In genomic region chr14:104532191-104532555, GRCh38 we compare ENCODE assay signal across 17 cellular contexts. TPM values are rescaled to one million over a fixed set of nuclear protein-coding genes. Genes with fewer than 3 reads are reported as not detected.
A peak's percentile ranks its signal among the peaks of the same experiment; 100 is the strongest.
DNase-seq lines count a peak whose midpoint lies in the region; ATAC-seq and TF ChIP-seq lines count a peak whose summit lies in the region.
"Had no signal": no experiment of that assay in that cellular context is flagged by ENCODE, and none has a peak within 500 bp of the region (broad histone marks: within the 10 kb centered on the region; RNA-seq: fewer than 3 reads in every experiment).

No MANE protein-coding gene starts in this region.

- H3K79me2 ChIP-seq in osteoblast (ENCODE audit: insufficient read depth, low read length), result no peaks in the 10 kb centered on the region

- no peaks in the 10 kb centered on the region for H3K4me1 ChIP-seq in HEK293 (ENCODE audit: control insufficient read depth, insufficient read depth, low read length)
- H3K4me1 ChIP-seq in RWPE2 (ENCODE audit: insufficient read depth, poor library complexity, severe bottlenecking), result no peaks in the 10 kb centered on the region
- H3K4me1 ChIP-seq in osteoblast (ENCODE audit: insufficient read depth, low read length), result no peaks in the 10 kb centered on the region

- H3K9me3 ChIP-seq in HEK293 (ENCODE audit: control insufficient read depth, insufficient read depth, low read depth, low read length) (no peaks in the 10 kb centered on the region), RWPE2 (ENCODE audit: severe bottlenecking) (peaks cover 4% of the 10 kb centered on the region), osteoblast (ENCODE audit: low read depth, low read length) (no peaks in the 10 kb centered on the region)

- POLR2A ChIA-PET in HEK293 (lab: Yijun Ruan, JAX), result no interaction called here

- H3K27me3 ChIP-seq in RWPE2 (ENCODE audit: insufficient read depth, poor library complexity, severe bottlenecking), result peaks cover 21% of the 10 kb centered on the region
- no peaks in the 10 kb centered on the region for H3K27me3 ChIP-seq in osteoblast (ENCODE audit: insufficient read depth, low read length)

- H3K36me3 ChIP-seq in HEK293 (ENCODE audit: control insufficient read depth in 2 of 2, insufficient read depth in 1 of 2, low read length in 2 of 2) (no peaks in the 10 kb centered on the region; a peak in 1 of 3 replicates), RWPE2 (ENCODE audit: low read depth) (no peaks in the 10 kb centered on the region), osteoblast (ENCODE audit: insufficient read depth, low read length) (no peaks in the 10 kb centered on the region)

- no peaks in the 10 kb centered on the region for H4K20me1 ChIP-seq in osteoblast (ENCODE audit: insufficient read depth, low read length)

- DNase-seq in RWPE2 (ENCODE audit: low spot score) (no peak), fibroblast of mammary gland (ENCODE audit: low read depth) (peak; percentile 23), osteoblast (ENCODE audit: insufficient read length, low spot score, missing footprints) (peak; percentile 6), hippocampal formation (lab: John Stamatoyannopoulos, UW) (no peak), NCI-H748 treated with DMSO at 0.1 percent for 48 hours (lab: John Stamatoyannopoulos, UW) (no peak)
- DNase-seq: DND-41, IMR-90, Kasumi-1, NCI-H1105 treated with DMSO at 0.1 percent for 48 hours, NCI-H187, NCI-H526 treated with DMSO at 0.1 percent for 48 hours had no signal

- H3K27ac ChIP-seq in HEK293 (ENCODE audit: extremely low read depth, low read depth, low read length), result no peak overlapping the region
- no peak overlapping the region for H3K27ac ChIP-seq in RWPE2 (ENCODE audit: poor library complexity, severe bottlenecking)
- H3K27ac ChIP-seq in osteoblast (ENCODE audit: low read depth, low read length), result no peak overlapping the region
- H3K27ac ChIP-seq: C4-2B had no signal

- no peak overlapping the region for H3K4me2 ChIP-seq in osteoblast (ENCODE audit: insufficient read depth, low read length)

- CTCF ChIA-PET in HEK293 (lab: Yijun Ruan, JAX), result no interaction called here

- no peak overlapping the region for H2AFZ ChIP-seq in osteoblast (ENCODE audit: low read length)

- H3K4me3 ChIP-seq in HEK293 (ENCODE audit: low read depth, low read length) (no peak overlapping the region), RWPE2 (ENCODE audit: severe bottlenecking) (no peak overlapping the region), fibroblast of mammary gland (ENCODE audit: control insufficient read depth, low read depth, low read length) (no peak overlapping the region), osteoblast (ENCODE audit: insufficient read depth, low read length) (no peak overlapping the region)

- ATAC-seq in RWPE2 (ENCODE audit: low read depth) (peak; percentile 73), HG02610 (IDR thresholded peaks at IDR 0.05; ENCODE audit: unreplicated experiment) (no peak)

- TF ChIP-seq CTCF in HEK293 (tag by site-specific recombination; IDR thresholded peaks at IDR 0.05), result no peak
- TF ChIP-seq CTCF in RWPE2 (IDR thresholded peaks at IDR 0.05; ENCODE audit: poor library complexity, severe bottlenecking), result no peak
- TF ChIP-seq CTCF in fibroblast of mammary gland (conservative IDR thresholded peaks at IDR 0.05; ENCODE audit: control insufficient read depth, insufficient read depth, low read depth, low read length), result no peak
- no peak for TF ChIP-seq CTCF in osteoblast (IDR thresholded peaks at IDR 0.05; ENCODE audit: extremely low read depth, low read depth, low read length)

TF ChIP-seq in HEK293, 187 proteins besides CTCF, POLR2A, EP300 and RAD21:
- peak; percentile 78 for TF ChIP-seq SCRT2 (tag by site-specific recombination; IDR thresholded peaks at IDR 0.05)
- TF ChIP-seq PRDM6 (tag by site-specific recombination; IDR thresholded peaks at IDR 0.05), result no peak
TF ChIP-seq in HEK293: peak in this region for 1.

RNA-seq across cellular contexts. Expression of gene C14orf180, which starts 47.4 kb away (rescaled TPM):
- not detected in 2 replicates for total RNA-seq in osteoblast
- total RNA-seq: H1, HT1080, IMR-90, OCI-LY7 had no signal

Comparison
In these comparisons a context has a peak if more than half of its experiments do, and no peak if none do; other contexts are left out.
1. DNase-seq: peak in fibroblast of mammary gland (single experiment) and osteoblast (single experiment); none in RWPE2 (single experiment), hippocampal formation (0 of 2) and NCI-H748 treated with DMSO at 0.1 percent for 48 hours (single experiment).